20 cellular contexts compared by ENCODE assay signal in the genomic region with DNA sequence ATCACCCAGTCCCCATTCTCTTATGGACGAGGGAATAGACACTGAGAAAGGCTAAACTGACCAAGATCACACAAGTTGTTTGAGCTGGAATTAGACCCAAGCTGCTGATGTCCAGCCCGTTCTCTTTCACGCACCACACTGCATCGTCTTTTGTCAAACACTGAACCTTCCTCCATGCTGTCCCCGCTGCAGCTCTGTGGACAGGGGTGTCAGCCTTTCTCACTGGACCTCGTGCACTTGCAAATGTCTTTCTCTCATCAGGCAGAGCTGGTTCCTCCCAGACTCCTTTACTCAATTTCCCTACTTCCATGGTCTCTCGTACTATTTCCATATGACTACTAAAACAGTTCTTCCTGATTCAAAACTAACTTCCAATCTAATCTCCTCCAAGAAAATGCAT.
DNase-seq lines count a peak whose midpoint lies in the region; ATAC-seq and TF ChIP-seq lines count a peak whose summit lies in the region.
"Had no signal": no experiment of that assay in that cellular context is flagged by ENCODE, and none has a peak within 500 bp of the region (broad histone marks: within the 10 kb centered on the region; RNA-seq: fewer than 3 reads in every experiment).

No MANE protein-coding gene starts in this region.

- no peak overlapping the region for H2BK120ac ChIP-seq in H9 (ENCODE audit: low read depth, low read length, poor library complexity, severe bottlenecking)

- no peak overlapping the region for H3K9ac ChIP-seq in H9 (ENCODE audit: extremely low read depth, insufficient read length, low read length)
- H3K9ac ChIP-seq: BLaER1 treated with 17β-estradiol and CSF1 and Interleukin-3, amounts not matched to agents 10 nM and 100 nM had no signal

- peak overlapping the region; percentile 0 for H3K27ac ChIP-seq in left ventricle myocardium inferior (replicated peaks)
- H3K27ac ChIP-seq in right atrium auricular region: no peak overlapping the region
- no peak overlapping the region for H3K27ac ChIP-seq in H9 (ENCODE audit: insufficient read length, low read depth, low read length)
- no peak overlapping the region for H3K27ac ChIP-seq in ascending aorta
- H3K27ac ChIP-seq: 22Rv1; A549; BLaER1 treated with 17β-estradiol and CSF1 and Interleukin-3, amounts not matched to agents 10 nM and 100 nM; C4-2B had no signal

- no peak overlapping the region for H4K91ac ChIP-seq in H9 (ENCODE audit: insufficient read length, low read depth, low read length)

- H2BK12ac ChIP-seq in H9 (ENCODE audit: insufficient read length, low read depth, low read length): peak overlapping the region; percentile 64

- H3K14ac ChIP-seq in H9 (ENCODE audit: insufficient read depth, low read length): peak overlapping the region; percentile 60; the same call in 1 of the 2 replicates

- H2AK5ac ChIP-seq in H9 (ENCODE audit: insufficient read length, low read length): no peak overlapping the region

- no peak overlapping the region for H2AFZ ChIP-seq in H9 (ENCODE audit: low read length)

- no peak overlapping the region for H3K27ac Mint-ChIP-seq in H9
- H3K27ac Mint-ChIP-seq in mesothelial cell of epicardium: peak overlapping the region; percentile 75
- H3K27ac Mint-ChIP-seq: B cell; CD4-positive, alpha-beta T cell; CD8-positive, alpha-beta T cell had no signal

- H3K79me1 ChIP-seq in H9 (ENCODE audit: insufficient read depth, low read depth, low read length, poor library complexity, severe bottlenecking): no peaks in the 10 kb centered on the region

- no peak overlapping the region for H3K4me2 ChIP-seq in H9 (ENCODE audit: insufficient read depth, insufficient read length, low read length)
- H3K4me2 ChIP-seq: A549; BLaER1 treated with 17β-estradiol and CSF1 and Interleukin-3, amounts not matched to agents 10 nM and 100 nM had no signal

- H3K27me3 ChIP-seq in left ventricle myocardium inferior (ENCODE audit: low read depth): no peaks in the 10 kb centered on the region
- H3K27me3 ChIP-seq in right atrium auricular region: no peaks in the 10 kb centered on the region
- H3K27me3 ChIP-seq in H9 (ENCODE audit: insufficient read depth, low read length): no peaks in the 10 kb centered on the region
- H3K27me3 ChIP-seq in ascending aorta: no peaks in the 10 kb centered on the region
- H3K27me3 ChIP-seq: BLaER1 treated with 17β-estradiol and CSF1 and Interleukin-3, amounts not matched to agents 10 nM and 100 nM had no signal

- no peak overlapping the region for H2BK15ac ChIP-seq in H9 (ENCODE audit: low read depth, low read length)

- H3K36me3 ChIP-seq in left ventricle myocardium inferior (no peaks in the 10 kb centered on the region), right atrium auricular region (no peaks in the 10 kb centered on the region), ascending aorta (no peaks in the 10 kb centered on the region)
- H3K36me3 ChIP-seq: BLaER1 treated with 17β-estradiol and CSF1 and Interleukin-3, amounts not matched to agents 10 nM and 100 nM had no signal

- H4K5ac ChIP-seq in H9 (ENCODE audit: insufficient read length, low read depth, low read length): no peak overlapping the region

- TF ChIP-seq CTCF in left ventricle myocardium inferior (IDR thresholded peaks at IDR 0.05; ENCODE audit: borderline replicate concordance) (no peak), right atrium auricular region (IDR thresholded peaks at IDR 0.05) (no peak), H9 (conservative IDR thresholded peaks at IDR 0.05) (no peak), mesothelial cell of epicardium (IDR thresholded peaks at IDR 0.05; ENCODE audit: unreplicated experiment) (no peak), ascending aorta (IDR thresholded peaks at IDR 0.05) (no peak)

- H4K8ac ChIP-seq in H9 (replicated peaks; ENCODE audit: insufficient read length, low read depth, low read length): no peak overlapping the region

- intact Hi-C loops in Right ventricle myocardium superior (cut with DNase I): no loop called here
- intact Hi-C loops in cardiac septum (cut with DNase I): no loop called here
- intact Hi-C loops in left ventricle myocardium inferior (cut with micrococcal nuclease): no loop called here
- intact Hi-C loops in ascending aorta (cut with DNase I): no loop called here

- H4K20me1 ChIP-seq in H9 (ENCODE audit: control insufficient read depth, insufficient read depth, insufficient read length): no peaks in the 10 kb centered on the region
- H4K20me1 ChIP-seq: BLaER1 treated with 17β-estradiol and CSF1 and Interleukin-3, amounts not matched to agents 10 nM and 100 nM had no signal

- H3K36me3 Mint-ChIP-seq in H9 (ENCODE audit: insufficient read depth in 1 of 3, low read depth in 3 of 3) (no peaks in the 10 kb centered on the region), mesothelial cell of epicardium (peaks cover 35% of the 10 kb centered on the region)
- H3K36me3 Mint-ChIP-seq: CD8-positive, alpha-beta T cell had no signal

- no peak overlapping the region for H3K56ac ChIP-seq in H9 (ENCODE audit: insufficient read length, low read depth, low read length)

- H3K9me3 Mint-ChIP-seq in H9 (no peaks in the 10 kb centered on the region), mesothelial cell of epicardium (no peaks in the 10 kb centered on the region)
- H3K9me3 Mint-ChIP-seq: CD4-positive, alpha-beta T cell; CD8-positive, alpha-beta T cell had no signal

- peaks cover 9 to 20% of the 10 kb centered on the region in 2 experiments for H3K4me1 Mint-ChIP-seq in H9
- H3K4me1 Mint-ChIP-seq in mesothelial cell of epicardium: peaks cover 51% of the 10 kb centered on the region
- H3K4me1 Mint-ChIP-seq: B cell had no signal

- H3K27me3 Mint-ChIP-seq in H9 (ENCODE audit: low read depth) (0 out of 2 replicates have a peak, but pooled peaks cover 2% of the 10 kb centered on the region), mesothelial cell of epicardium (ENCODE audit: low read depth) (no peaks in the 10 kb centered on the region)

- peak; percentile 42 for ATAC-seq in Right ventricle myocardium superior (ENCODE audit: poor library complexity)
- no peak for ATAC-seq in GM21723 (IDR thresholded peaks at IDR 0.05; ENCODE audit: unreplicated experiment)
- ATAC-seq: A549; CD8-positive, alpha-beta T cell had no signal

- H2BK5ac ChIP-seq in H9 (ENCODE audit: insufficient read length, low read length): no peak overlapping the region

- peak overlapping the region; percentile 29 for H3K18ac ChIP-seq in H9 (ENCODE audit: insufficient read length, low read depth, low read length)

- no peak overlapping the region for H2BK20ac ChIP-seq in H9 (ENCODE audit: low read depth, low read length, poor library complexity, severe bottlenecking)

- no CpG with 5 or more reads among the region's 7 CpGs for WGBS in H9 (ENCODE audit: extremely low coverage, insufficient read length, low lambda C conversion rate)

- H3K4me3 Mint-ChIP-seq in H9 (no peak overlapping the region), mesothelial cell of epicardium (no peak overlapping the region)
- H3K4me3 Mint-ChIP-seq: B cell; CD4-positive, alpha-beta T cell; CD8-positive, alpha-beta T cell had no signal

- H3K79me2 ChIP-seq in H9 (ENCODE audit: insufficient read depth, low read length): no peaks in the 10 kb centered on the region

- H3K9me3 ChIP-seq in left ventricle myocardium inferior (replicated peaks) (no peaks in the 10 kb centered on the region), right atrium auricular region (no peaks in the 10 kb centered on the region), H9 (ENCODE audit: control insufficient read depth, low read depth, low read length) (no peaks in the 10 kb centered on the region), ascending aorta (no peaks in the 10 kb centered on the region)
- H3K9me3 ChIP-seq: A549; BLaER1 treated with 17β-estradiol and CSF1 and Interleukin-3, amounts not matched to agents 10 nM and 100 nM; Caco-2 had no signal

- peaks cover 56% of the 10 kb centered on the region for H3K4me1 ChIP-seq in left ventricle myocardium inferior
- H3K4me1 ChIP-seq in right atrium auricular region: no peaks in the 10 kb centered on the region
- no peaks in the 10 kb centered on the region for H3K4me1 ChIP-seq in H9 (ENCODE audit: insufficient read depth, low read length)
- H3K4me1 ChIP-seq in ascending aorta: peaks cover 0 to 5% of the 10 kb centered on the region in 2 donors
- H3K4me1 ChIP-seq: A549; BLaER1 treated with 17β-estradiol and CSF1 and Interleukin-3, amounts not matched to agents 10 nM and 100 nM had no signal

- no peak overlapping the region for H3K4ac ChIP-seq in H9 (ENCODE audit: low read depth, low read length)

- H3K23ac ChIP-seq in H9 (ENCODE audit: insufficient read length, low read depth, low read length): no peak overlapping the region

- DNase-seq in Right ventricle myocardium superior (no peak), cardiac septum (ENCODE audit: low spot score) (no peak), left ventricle myocardium inferior (no peak), right atrium auricular region (ENCODE audit: low spot score) (no peak), H9 (no peak), mesothelial cell of epicardium (ENCODE audit: low spot score in 2 of 2, unreplicated experiment in 2 of 2) (no peak), ascending aorta (ENCODE audit: low spot score in 2 of 2) (no peak)
- DNase-seq: AML-193; Caco-2; Calu3; CD4-positive, alpha-beta T cell; CD8-positive, alpha-beta T cell; DMS79 treated with DMSO at 0.1 percent for 48 hours; GF-D8 had no signal

- H3T11ph ChIP-seq in H9 (ENCODE audit: low read length): no peak overlapping the region

- H3K23me2 ChIP-seq in H9 (ENCODE audit: insufficient read length, low read depth, low read length, poor library complexity, severe bottlenecking): no peaks in the 10 kb centered on the region

- H3K4me3 ChIP-seq in left ventricle myocardium inferior (no peak overlapping the region), right atrium auricular region (no peak overlapping the region), ascending aorta (no peak overlapping the region)
- H3K4me3 ChIP-seq: A549; BLaER1 treated with 17β-estradiol and CSF1 and Interleukin-3, amounts not matched to agents 10 nM and 100 nM had no signal
